ENCODE assay signal across 1 cellular context in the genomic region with DNA sequence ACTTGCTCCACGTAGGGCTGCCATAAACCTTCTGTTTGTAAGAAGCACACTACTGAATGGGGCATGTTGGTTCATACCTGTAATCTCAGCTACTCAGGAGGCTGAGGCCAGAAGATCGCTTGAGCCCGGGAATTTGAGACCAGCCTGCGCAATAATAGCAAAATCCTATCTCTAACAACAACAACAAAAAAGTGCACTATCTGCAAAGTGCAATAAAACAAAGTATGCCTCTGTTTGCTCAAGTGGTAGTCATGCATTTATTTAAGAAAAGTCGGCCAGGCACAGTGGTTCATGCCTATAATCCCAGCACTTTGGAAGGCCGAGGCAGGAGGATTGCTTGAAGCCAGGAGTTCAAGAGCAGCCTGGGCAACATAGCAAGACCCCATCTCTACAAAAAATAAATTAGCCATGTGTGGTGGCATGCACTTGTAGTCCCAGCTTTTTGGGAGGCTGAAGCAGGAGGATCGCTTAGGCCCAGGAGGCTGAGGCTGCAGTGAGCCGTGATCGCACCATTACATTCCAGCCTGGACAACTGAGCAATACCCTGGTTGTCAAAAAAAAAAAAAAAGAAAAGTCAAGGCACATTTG.
TF ChIP-seq lines count a peak whose summit lies in the region.

No MANE protein-coding gene starts in this region.

TF ChIP-seq in WTC11, 78 proteins besides CTCF, POLR2A, EP300 and RAD21:
- TF ChIP-seq, protein P1, sequence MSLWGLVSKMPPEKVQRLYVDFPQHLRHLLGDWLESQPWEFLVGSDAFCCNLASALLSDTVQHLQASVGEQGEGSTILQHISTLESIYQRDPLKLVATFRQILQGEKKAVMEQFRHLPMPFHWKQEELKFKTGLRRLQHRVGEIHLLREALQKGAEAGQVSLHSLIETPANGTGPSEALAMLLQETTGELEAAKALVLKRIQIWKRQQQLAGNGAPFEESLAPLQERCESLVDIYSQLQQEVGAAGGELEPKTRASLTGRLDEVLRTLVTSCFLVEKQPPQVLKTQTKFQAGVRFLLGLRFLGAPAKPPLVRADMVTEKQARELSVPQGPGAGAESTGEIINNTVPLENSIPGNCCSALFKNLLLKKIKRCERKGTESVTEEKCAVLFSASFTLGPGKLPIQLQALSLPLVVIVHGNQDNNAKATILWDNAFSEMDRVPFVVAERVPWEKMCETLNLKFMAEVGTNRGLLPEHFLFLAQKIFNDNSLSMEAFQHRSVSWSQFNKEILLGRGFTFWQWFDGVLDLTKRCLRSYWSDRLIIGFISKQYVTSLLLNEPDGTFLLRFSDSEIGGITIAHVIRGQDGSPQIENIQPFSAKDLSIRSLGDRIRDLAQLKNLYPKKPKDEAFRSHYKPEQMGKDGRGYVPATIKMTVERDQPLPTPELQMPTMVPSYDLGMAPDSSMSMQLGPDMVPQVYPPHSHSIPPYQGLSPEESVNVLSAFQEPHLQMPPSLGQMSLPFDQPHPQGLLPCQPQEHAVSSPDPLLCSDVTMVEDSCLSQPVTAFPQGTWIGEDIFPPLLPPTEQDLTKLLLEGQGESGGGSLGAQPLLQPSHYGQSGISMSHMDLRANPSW (CRISPR knock-in tag; conservative IDR thresholded peaks at IDR 0.05; ENCODE audit: low read depth), result no peak
- TF ChIP-seq ZNF121 (CRISPR knock-in tag; IDR thresholded peaks at IDR 0.05), result peak; percentile 78
